In the genomic region with DNA sequence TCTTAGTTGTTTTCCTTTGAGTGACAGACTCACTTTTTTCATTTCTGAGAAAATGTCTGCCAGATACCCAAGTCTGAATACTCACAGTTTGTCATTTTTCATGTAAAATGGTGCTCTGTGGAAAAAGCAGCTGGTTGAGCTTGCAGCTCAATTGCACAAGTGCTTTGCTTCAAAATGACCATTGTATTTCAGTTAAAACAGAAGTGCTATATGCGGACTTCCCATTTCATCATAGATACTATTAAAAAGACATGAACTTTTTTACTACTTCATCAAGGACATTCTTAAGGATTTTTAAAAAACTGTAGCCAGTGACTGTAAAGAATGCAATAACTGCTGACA, we compare ENCODE assay signal across 17 cellular contexts.
DNase-seq lines count a peak whose midpoint lies in the region; ATAC-seq, FAIRE-seq and TF ChIP-seq lines count a peak whose summit lies in the region.
"Had no signal": no experiment of that assay in that cellular context is flagged by ENCODE, and none has a peak within 500 bp of the region (broad histone marks: within the 10 kb centered on the region; RNA-seq: fewer than 3 reads in every experiment).

No MANE protein-coding gene starts in this region.

- H3F3A ChIP-seq in GM23338 (replicated peaks; ENCODE audit: low read depth): no peaks in the 10 kb centered on the region

- H3K27me3 Mint-ChIP-seq in immature natural killer cell (ENCODE audit: low read depth in 3 of 3) (no peaks in the 10 kb centered on the region), GM23338 (ENCODE audit: insufficient read depth, low read depth, poor library complexity) (peaks cover 3% of the 10 kb centered on the region)
- H3K27me3 Mint-ChIP-seq: activated CD8-positive, alpha-beta memory T cell treated with anti-CD3 and anti-CD28 coated beads, Interleukin-2, amount 10 ng/mL, durations not matched to agents 7 days and 5 days; dendritic cell treated with granulocyte-macrophage colony-stimulating factor and Interleukin-4, amounts not matched to agents 40 ng/mL and 50 ng/mL, for 4 days had no signal

- FAIRE-seq in HTR-8/SVneo (lab: Jason Lieb, UNC): peak; percentile 72

- no peaks in the 10 kb centered on the region for H3K9me3 Mint-ChIP-seq in immature natural killer cell
- H3K9me3 Mint-ChIP-seq in GM23338: peaks cover 7% of the 10 kb centered on the region; the same call in 2 of the 3 replicates
- H3K9me3 Mint-ChIP-seq: dendritic cell treated with granulocyte-macrophage colony-stimulating factor and Interleukin-4, amounts not matched to agents 40 ng/mL and 50 ng/mL, for 4 days had no signal

- DNase-seq in AG10803 (ENCODE audit: low read depth) (peak; percentile 67), HTR-8/SVneo (ENCODE audit: insufficient read length, low spot score) (no peak), SKM-1 treated with dmso at 0.1 percent for 144 hours (lab: John Stamatoyannopoulos, UW; ENCODE audit: unreplicated experiment) (peak; percentile 78), immature natural killer cell (no peak), NCI-H2081 (lab: John Stamatoyannopoulos, UW) (no peak), NCI-H146 treated with DMSO at 0.1 percent for 48 hours (lab: John Stamatoyannopoulos, UW; ENCODE audit: unreplicated experiment) (no peak), SW 1271 (lab: John Stamatoyannopoulos, UW) (no peak), GM23338 (ENCODE audit: low spot score) (no peak)
- DNase-seq: activated CD8-positive, alpha-beta memory T cell treated with anti-CD3 and anti-CD28 coated beads, Interleukin-2, amount 10 ng/mL, durations not matched to agents 7 days and 5 days; adrenal gland; gastrocnemius medialis; NCI-H1092; NCI-H446 treated with DMSO at 0.1 percent for 48 hours; stimulated activated CD4-positive, alpha-beta T cell treated with anti-CD3 and anti-CD28 coated beads, Interleukin-2, amount 100 ng/mL, for 48 hours; stimulated activated naive CD4-positive, alpha-beta T cell had no signal

- H3K9me2 ChIP-seq in GM23338 (ENCODE audit: insufficient read depth): no peaks in the 10 kb centered on the region

- no peak overlapping the region for H2AFZ ChIP-seq in GM23338

- H3K4me3 ChIP-seq in AG10803 (ENCODE audit: low read length) (no peak overlapping the region), GM23338 (no peak overlapping the region)
- H3K4me3 ChIP-seq: adrenal gland, gastrocnemius medialis, right atrium auricular region had no signal

- H3K36me3 Mint-ChIP-seq in immature natural killer cell (peaks cover 14 to 17% (median 15%) of the 10 kb centered on the region in 3 donors), GM23338 (ENCODE audit: low read depth) (peaks cover 24% of the 10 kb centered on the region; the same call in 2 of the 3 replicates)

- H4K20me1 ChIP-seq in GM23338 (replicated peaks; ENCODE audit: insufficient read depth): no peaks in the 10 kb centered on the region

- no peak for ATAC-seq in GM23338
- ATAC-seq: activated CD8-positive, alpha-beta memory T cell treated with anti-CD3 and anti-CD28 coated beads, Interleukin-2, amount 10 ng/mL, durations not matched to agents 7 days and 5 days; gastrocnemius medialis had no signal

- no peak overlapping the region for H3K27ac ChIP-seq in GM23338 (ENCODE audit: low read depth)
- H3K27ac ChIP-seq: adrenal gland, gastrocnemius medialis, right atrium auricular region had no signal

- no peak for TF ChIP-seq CTCF in AG10803 (conservative IDR thresholded peaks at IDR 0.05; ENCODE audit: low read length)
- TF ChIP-seq CTCF in GM23338 (conservative IDR thresholded peaks at IDR 0.05; ENCODE audit: low read depth in 2 of 2): no peak

- no peaks in the 10 kb centered on the region for H3K36me3 ChIP-seq in GM23338 (ENCODE audit: insufficient read depth)
- H3K36me3 ChIP-seq: adrenal gland, gastrocnemius medialis, right atrium auricular region had no signal

- H3K4me3 Mint-ChIP-seq in immature natural killer cell (no peak overlapping the region), GM23338 (no peak overlapping the region)
- H3K4me3 Mint-ChIP-seq: activated CD8-positive, alpha-beta memory T cell treated with anti-CD3 and anti-CD28 coated beads, Interleukin-2, amount 10 ng/mL, durations not matched to agents 7 days and 5 days; dendritic cell treated with granulocyte-macrophage colony-stimulating factor and Interleukin-4, amounts not matched to agents 40 ng/mL and 50 ng/mL, for 4 days had no signal

- H3K4me1 Mint-ChIP-seq in immature natural killer cell (peaks cover 67 to 100% of the 10 kb centered on the region in 2 donors), GM23338 (peaks cover 44% of the 10 kb centered on the region)

- H3K4me2 ChIP-seq in GM23338: no peak overlapping the region

- no peaks in the 10 kb centered on the region for H3K27me3 ChIP-seq in GM23338 (ENCODE audit: insufficient read depth)
- H3K27me3 ChIP-seq: adrenal gland, gastrocnemius medialis, right atrium auricular region had no signal

- peaks cover 30% of the 10 kb centered on the region for H3K4me1 ChIP-seq in GM23338 (ENCODE audit: insufficient read depth)

- peak overlapping the region in 5 of 6 donors; percentile 18 to 72 (median 50) for H3K27ac Mint-ChIP-seq in immature natural killer cell
- no peak overlapping the region for H3K27ac Mint-ChIP-seq in GM23338
- H3K27ac Mint-ChIP-seq: activated CD8-positive, alpha-beta memory T cell treated with anti-CD3 and anti-CD28 coated beads, Interleukin-2, amount 10 ng/mL, durations not matched to agents 7 days and 5 days; dendritic cell treated with granulocyte-macrophage colony-stimulating factor and Interleukin-4, amounts not matched to agents 40 ng/mL and 50 ng/mL, for 4 days had no signal

- H3K79me2 ChIP-seq in GM23338 (replicated peaks; ENCODE audit: insufficient read depth): 0 out of 2 replicates have a peak, but pooled peaks cover 3% of the 10 kb centered on the region

TF ChIP-seq in GM23338, 12 proteins besides CTCF, POLR2A, EP300 and RAD21 (continues in another document):
- TF ChIP-seq NANOG (IDR thresholded peaks at IDR 0.05; ENCODE audit: borderline replicate concordance) (no peak), ZNF114 (CRISPR knock-in tag; IDR thresholded peaks at IDR 0.05) (no peak), STAT1 (IDR thresholded peaks at IDR 0.05; ENCODE audit: unreplicated experiment) (no peak), EZH2 (IDR thresholded peaks at IDR 0.05; ENCODE audit: low read depth, unreplicated experiment) (no peak)
- TF ChIP-seq, protein P1, sequence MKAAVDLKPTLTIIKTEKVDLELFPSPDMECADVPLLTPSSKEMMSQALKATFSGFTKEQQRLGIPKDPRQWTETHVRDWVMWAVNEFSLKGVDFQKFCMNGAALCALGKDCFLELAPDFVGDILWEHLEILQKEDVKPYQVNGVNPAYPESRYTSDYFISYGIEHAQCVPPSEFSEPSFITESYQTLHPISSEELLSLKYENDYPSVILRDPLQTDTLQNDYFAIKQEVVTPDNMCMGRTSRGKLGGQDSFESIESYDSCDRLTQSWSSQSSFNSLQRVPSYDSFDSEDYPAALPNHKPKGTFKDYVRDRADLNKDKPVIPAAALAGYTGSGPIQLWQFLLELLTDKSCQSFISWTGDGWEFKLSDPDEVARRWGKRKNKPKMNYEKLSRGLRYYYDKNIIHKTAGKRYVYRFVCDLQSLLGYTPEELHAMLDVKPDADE (IDR thresholded peaks at IDR 0.05): no peak

Comparison
In these comparisons a context has a peak if more than half of its experiments do, and no peak if none do; other contexts are left out.
1. DNase-seq: peak in AG10803 (single experiment) and SKM-1 treated with dmso at 0.1 percent for 144 hours (single experiment); none in HTR-8/SVneo (single experiment), immature natural killer cell (0 of 3), NCI-H2081 (0 of 2), NCI-H146 treated with DMSO at 0.1 percent for 48 hours (single experiment), SW 1271 (0 of 2) and GM23338 (single experiment).